23 cellular contexts compared by ENCODE assay signal in the genomic region with DNA sequence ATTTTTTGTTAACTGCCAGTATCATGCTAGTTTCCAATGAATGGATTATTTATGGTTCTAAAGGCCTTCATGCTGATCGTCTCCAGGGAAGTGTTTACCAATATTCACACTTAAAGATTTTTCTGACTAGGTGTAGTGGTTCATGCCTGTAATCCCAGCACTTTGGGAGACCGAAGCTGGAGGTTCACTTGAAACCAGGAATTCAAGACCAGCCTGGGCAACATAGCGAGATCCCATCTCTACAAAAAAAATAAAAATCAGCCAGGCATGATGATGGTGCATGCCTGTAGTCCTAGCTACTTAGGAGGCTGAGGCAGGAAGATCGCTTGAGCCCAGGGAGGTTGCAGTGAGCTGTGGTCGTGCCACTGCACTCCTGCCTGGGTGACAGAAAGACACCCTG. TPM values are rescaled to one million over a fixed set of nuclear protein-coding genes. Genes with fewer than 3 reads are reported as not detected.
DNase-seq lines count a peak whose midpoint lies in the region; ATAC-seq, FAIRE-seq and TF ChIP-seq lines count a peak whose summit lies in the region.
"Had no signal": no experiment of that assay in that cellular context is flagged by ENCODE, and none has a peak within 500 bp of the region (broad histone marks: within the 10 kb centered on the region; RNA-seq: fewer than 3 reads in every experiment).

No MANE protein-coding gene starts in this region.

- no TSS peak for BruUV-seq in K562 (replicated peaks; lab: Mats Ljungman, UMichigan)

- H4K20me1 ChIP-seq in K562 (replicated peaks; ENCODE audit: control insufficient read depth, insufficient read depth, low read length), result no peaks in the 10 kb centered on the region
- H4K20me1 ChIP-seq in neural progenitor cell (ENCODE audit: low read depth), result no peaks in the 10 kb centered on the region

- no peaks in the 10 kb centered on the region for H3K27me3 Mint-ChIP-seq in activated CD4-positive, alpha-beta T cell treated with anti-CD3 and anti-CD28 coated beads, Interleukin-2, amount 10 ng/mL, durations not matched to agents 24 days and 14 days
- H3K27me3 Mint-ChIP-seq in neural progenitor cell (ENCODE audit: insufficient read depth, low read depth), result peaks cover 2% of the 10 kb centered on the region
- H3K27me3 Mint-ChIP-seq: B cell; CD4-positive, alpha-beta T cell had no signal

- H3K27me3 ChIP-seq in K562 (ENCODE audit: control insufficient read depth in 2 of 2, insufficient read depth in 2 of 2, low read length in 2 of 2), result no peaks in the 10 kb centered on the region
- no peaks in the 10 kb centered on the region for H3K27me3 ChIP-seq in neural progenitor cell
- H3K27me3 ChIP-seq: BLaER1 treated with 17β-estradiol and CSF1 and Interleukin-3, amounts not matched to agents 10 nM and 100 nM had no signal

- no peaks in the 10 kb centered on the region for H3K9me1 ChIP-seq in K562 (ENCODE audit: control insufficient read depth, insufficient read depth, low read length)

- POLR2A ChIA-PET in HEK293 (lab: Yijun Ruan, JAX) (no interaction called here), K562 (lab: Yijun Ruan, JAX) (interaction anchor here (0.7 to 1.7 kb wide), 4 partner anchors 9 to 292 kb away, joined by 3 to 5 read pairs (median 3); no protein-coding TSS in a partner anchor)

- H3K9me3 Mint-ChIP-seq in activated CD4-positive, alpha-beta T cell treated with anti-CD3 and anti-CD28 coated beads, Interleukin-2, amount 10 ng/mL, durations not matched to agents 24 days and 14 days, result no peaks in the 10 kb centered on the region
- no peaks in the 10 kb centered on the region for H3K9me3 Mint-ChIP-seq in neural progenitor cell
- H3K9me3 Mint-ChIP-seq: CD4-positive, alpha-beta T cell; CD8-positive, alpha-beta T cell had no signal

- in situ Hi-C loops in K562 (cut with MboI), result no loop called here

- no peak overlapping the region for H3K4me3 Mint-ChIP-seq in activated CD4-positive, alpha-beta T cell treated with anti-CD3 and anti-CD28 coated beads, Interleukin-2, amount 10 ng/mL, durations not matched to agents 24 days and 14 days
- no peak overlapping the region for H3K4me3 Mint-ChIP-seq in neural progenitor cell
- H3K4me3 Mint-ChIP-seq: B cell; CD4-positive, alpha-beta T cell; CD8-positive, alpha-beta T cell had no signal

- H2AFZ ChIP-seq in K562 (ENCODE audit: low read depth, low read length), result no peak overlapping the region
- H2AFZ ChIP-seq in neural progenitor cell (replicated peaks), result no peak overlapping the region

- H3K36me3 ChIP-seq in HEK293 (ENCODE audit: control insufficient read depth in 2 of 2, insufficient read depth in 1 of 2, low read length in 2 of 2) (peaks cover 0 to 13% of the 10 kb centered on the region in 2 experiments; a peak in 2 of 3 replicates), K562 (ENCODE audit: control insufficient read depth, insufficient read depth, low read length) (peaks cover 39% of the 10 kb centered on the region; the same call in 2 of the 3 replicates), neural progenitor cell (peaks cover 17% of the 10 kb centered on the region)

- FAIRE-seq in K562 (lab: Jason Lieb, UNC), result no peak
- FAIRE-seq: A549, D721Med, G401.6, GM12891, GM19239 had no signal

- intact Hi-C loops in activated CD4-positive, alpha-beta T cell treated with anti-CD3 and anti-CD28 coated beads, Interleukin-2, amount 10 ng/mL, durations not matched to agents 24 days and 14 days (cut with micrococcal nuclease), result no loop called here
- intact Hi-C loops in K562 (cut with micrococcal nuclease), result no loop called here

- H3K36me3 Mint-ChIP-seq in activated CD4-positive, alpha-beta T cell treated with anti-CD3 and anti-CD28 coated beads, Interleukin-2, amount 10 ng/mL, durations not matched to agents 24 days and 14 days (ENCODE audit: low read depth), result peaks cover 21% of the 10 kb centered on the region
- peaks cover 2% of the 10 kb centered on the region for H3K36me3 Mint-ChIP-seq in neural progenitor cell

- H3K9me3 ChIP-seq in HEK293 (ENCODE audit: control insufficient read depth, insufficient read depth, low read depth, low read length) (no peaks in the 10 kb centered on the region), K562 (replicated peaks; ENCODE audit: control insufficient read depth, insufficient read depth, low read depth, low read length) (no peaks in the 10 kb centered on the region), neural progenitor cell (ENCODE audit: low read depth) (no peaks in the 10 kb centered on the region)
- H3K9me3 ChIP-seq: A549; BLaER1 treated with 17β-estradiol and CSF1 and Interleukin-3, amounts not matched to agents 10 nM and 100 nM; Caco-2 had no signal

- H3K4me1 ChIP-seq in HEK293 (ENCODE audit: control insufficient read depth, insufficient read depth, low read length) (peaks cover 8% of the 10 kb centered on the region), K562 (replicated peaks in 1 of 2; ENCODE audit: control insufficient read depth in 2 of 2, insufficient read depth in 2 of 2, low read length in 2 of 2) (peaks cover 0 to 3% of the 10 kb centered on the region in 2 experiments; a peak in 2 of 5 replicates), neural progenitor cell (no peaks in the 10 kb centered on the region)
- H3K4me1 ChIP-seq: Caco-2 had no signal

- H3K27ac Mint-ChIP-seq in activated CD4-positive, alpha-beta T cell treated with anti-CD3 and anti-CD28 coated beads, Interleukin-2, amount 10 ng/mL, durations not matched to agents 24 days and 14 days, result no peak overlapping the region
- H3K27ac Mint-ChIP-seq in neural progenitor cell, result no peak overlapping the region
- H3K27ac Mint-ChIP-seq: B cell; CD4-positive, alpha-beta T cell; CD8-positive, alpha-beta T cell had no signal

- H3K4me2 ChIP-seq in K562 (ENCODE audit: insufficient read depth, low read length), result no peak overlapping the region
- H3K4me2 ChIP-seq in neural progenitor cell, result no peak overlapping the region
- H3K4me2 ChIP-seq: A549; BLaER1 treated with 17β-estradiol and CSF1 and Interleukin-3, amounts not matched to agents 10 nM and 100 nM had no signal

- no peaks in the 10 kb centered on the region for H3F3A ChIP-seq in neural progenitor cell (ENCODE audit: low read depth)

- TF ChIP-seq EP300 in K562 (IDR thresholded peaks at IDR 0.05; ENCODE audit: low read length), result no peak

- TF ChIP-seq RAD21 in K562 (CRISPR knock-in tag; conservative IDR thresholded peaks at IDR 0.05 in 1 of 2, IDR thresholded peaks at IDR 0.05 in 1 of 2), result no peak

- WGBS in K562 (ENCODE audit: insufficient coverage, low coverage, missing lambda C conversion rate), result 93% methylated on average over 5 of the region's 5 CpGs

- H3K4me1 Mint-ChIP-seq in activated CD4-positive, alpha-beta T cell treated with anti-CD3 and anti-CD28 coated beads, Interleukin-2, amount 10 ng/mL, durations not matched to agents 24 days and 14 days, result peaks cover 6% of the 10 kb centered on the region
- no peaks in the 10 kb centered on the region for H3K4me1 Mint-ChIP-seq in neural progenitor cell

- no peak for ATAC-seq in K562
- ATAC-seq: A549; CD8-positive, alpha-beta T cell had no signal

- CTCF ChIA-PET in HEK293 (lab: Yijun Ruan, JAX) (interaction anchor here (0.6 to 2.0 kb wide), 3 partner anchors 40 to 210 kb away, joined by 4 to 6 read pairs (median 4); no protein-coding TSS in a partner anchor), K562 (lab: Yijun Ruan, JAX; ENCODE audit: low intra/inter-chr PET ratio) (no interaction called here)

- H3K4me3 ChIP-seq in HEK293 (ENCODE audit: low read depth, low read length), result no peak overlapping the region
- H3K4me3 ChIP-seq in K562, result no peak overlapping the region
- no peak overlapping the region for H3K4me3 ChIP-seq in neural progenitor cell
- H3K4me3 ChIP-seq: A549; BLaER1 treated with 17β-estradiol and CSF1 and Interleukin-3, amounts not matched to agents 10 nM and 100 nM had no signal

- H3K79me2 ChIP-seq in K562 (ENCODE audit: control insufficient read depth, insufficient read depth, low read length) (peaks cover 56% of the 10 kb centered on the region), neural progenitor cell (ENCODE audit: low read depth) (peaks cover 31% of the 10 kb centered on the region)

- peak; percentile 15 for DNase-seq in activated CD4-positive, alpha-beta T cell treated with anti-CD3 and anti-CD28 coated beads, Interleukin-2, amount 10 ng/mL, durations not matched to agents 24 days and 14 days
- no peak for DNase-seq in activated CD4-positive, alpha-beta T cell treated with anti-CD3 and anti-CD28 coated beads, Interleukin-2, amount 50 U/mL, for 4 hours
- DNase-seq in K562 (ENCODE audit: extremely low read depth in 1 of 4, low spot score in 3 of 4) (no peak), neural progenitor cell (ENCODE audit: low spot score) (no peak), NCI-H748 (lab: John Stamatoyannopoulos, UW; ENCODE audit: unreplicated experiment) (no peak)
- no peak for DNase-seq in stimulated activated CD4-positive, alpha-beta T cell treated with anti-CD3 and anti-CD28 coated beads, Interleukin-2, amount 100 ng/mL, for 48 hours
- DNase-seq: AML-193; Caco-2; Calu3; CD4-positive, alpha-beta T cell; CD8-positive, alpha-beta T cell; DMS79 treated with DMSO at 0.1 percent for 48 hours; GF-D8 had no signal

- TF ChIP-seq POLR2A in K562 (conservative IDR thresholded peaks at IDR 0.05), result no peak

- no peak overlapping the region for H3K27ac ChIP-seq in HEK293 (ENCODE audit: extremely low read depth, low read depth, low read length)
- H3K27ac ChIP-seq in K562 (ENCODE audit: extremely low read depth, low read depth, low read length), result no peak overlapping the region
- peak overlapping the region; percentile 14 for H3K27ac ChIP-seq in neural progenitor cell
- H3K27ac ChIP-seq: 22Rv1; A549; BLaER1 treated with 17β-estradiol and CSF1 and Interleukin-3, amounts not matched to agents 10 nM and 100 nM; C4-2B had no signal

- no peak for TF ChIP-seq CTCF in HEK293 (tag by site-specific recombination; IDR thresholded peaks at IDR 0.05)
- no peak for TF ChIP-seq CTCF in K562 (IDR thresholded peaks at IDR 0.05 in 2 of 3, conservative IDR thresholded peaks at IDR 0.05 in 1 of 3; ENCODE audit: insufficient read depth in 2 of 3, low read depth in 1 of 3, low read length in 3 of 3)
- no peak for TF ChIP-seq CTCF in neural progenitor cell (IDR thresholded peaks at IDR 0.05)

- H3K9ac ChIP-seq in K562 (ENCODE audit: insufficient read depth in 1 of 2, low read depth in 2 of 2, low read length in 2 of 2) (no peak overlapping the region), neural progenitor cell (no peak overlapping the region)
- H3K9ac ChIP-seq: BLaER1 treated with 17β-estradiol and CSF1 and Interleukin-3, amounts not matched to agents 10 nM and 100 nM had no signal

RNA-seq across cellular contexts. Expression of gene FAM13B, which starts 43.5 kb away (rescaled TPM):
- 15.1 and 15.6 TPM in 2 replicates for total RNA-seq in activated CD4-positive, alpha-beta T cell treated with anti-CD3 and anti-CD28 coated beads, Interleukin-2, amount 10 ng/mL, durations not matched to agents 24 days and 14 days
- 60.8 and 144 TPM in 2 replicates for total RNA-seq in K562 (2011; cell fraction: chromatin; rRNA removed; ENCODE audit: low replicate concordance)
- total RNA-seq in K562 (2011; cell fraction: nucleolus; rRNA removed), result 25.8 and 30.5 TPM in 2 replicates
- total RNA-seq in K562 (2011; cell fraction: nucleoplasm; rRNA removed), result 59.5 and 73.2 TPM in 2 replicates
- 7.0 and 12.4 TPM in 2 replicates for total RNA-seq in K562 (2014; rRNA removed)
- total RNA-seq in K562 (2014; rRNA removed; fragmentation: Illumina TruSeq; extraction: Trizol), result 18.0 and 23.0 TPM in 2 replicates
- total RNA-seq in K562 (2015; rRNA removed; fragmentation: Illumina TruSeq; extraction: Trizol), result 20.8 and 21.6 TPM in 2 replicates
- 14.9 and 15.1 TPM in 2 replicates for total RNA-seq in K562 (2021)
- polyA plus RNA-seq in K562 (2011; rRNA removed), result 14.1 and 14.8 TPM in 2 replicates
- 3.2 and 6.6 TPM in 2 replicates for polyA plus RNA-seq in K562 (2011; cell fraction: cytosol; rRNA removed)
- polyA plus RNA-seq in K562 (2011; cell fraction: nucleus; rRNA removed), result 22.0 and 28.3 TPM in 2 replicates
- polyA plus RNA-seq in K562 (2012), result 9.9 and 11.8 TPM in 2 replicates
- polyA plus RNA-seq in K562 (2014; fragmentation: Illumina TruSeq; extraction: Trizol), result 13.5 and 14.9 TPM in 2 replicates
- polyA plus RNA-seq in K562 (2014; fragmentation: Nextera tagmentation; extraction: Ambion mirVana), result 1 to 10 TPM; 2.3 to 6.1 TPM
- 10.1 TPM in 2 replicates for polyA plus RNA-seq in K562 (2014; rRNA removed)
- polyA minus RNA-seq in K562 (2011; rRNA and poly(A)+ RNA removed), result 24.7 and 30.3 TPM in 2 replicates
- 7.3 and 8.3 TPM in 2 replicates for polyA minus RNA-seq in K562 (2011; cell fraction: cytosol; rRNA and poly(A)+ RNA removed)
- 21.7 and 34.0 TPM in 2 replicates for polyA minus RNA-seq in K562 (2011; cell fraction: nucleus; rRNA and poly(A)+ RNA removed)
- 25.4 and 41.7 TPM in 2 replicates for total RNA-seq in neural progenitor cell (ENCODE audit: low replicate concordance)
